Comparison of ENCODE assay signal across 10 cellular contexts in genomic region chr15:71329509-71330260, GRCh38.
DNase-seq lines count a peak whose midpoint lies in the region; ATAC-seq, FAIRE-seq and TF ChIP-seq lines count a peak whose summit lies in the region.
"Had no signal": no experiment of that assay in that cellular context is flagged by ENCODE, and none has a peak within 500 bp of the region (broad histone marks: within the 10 kb centered on the region; RNA-seq: fewer than 3 reads in every experiment).

No MANE protein-coding gene starts in this region.

- H3K27ac ChIP-seq in liver (ENCODE audit: low read depth in 1 of 2, low read length in 2 of 2), result peak overlapping the region; percentile 88 to 95
- H3K27ac ChIP-seq in HepG2 (ENCODE audit: extremely low read length, insufficient read depth, low read length), result no peak overlapping the region
- peak overlapping the region; percentile 70 for H3K27ac ChIP-seq in muscle layer of duodenum (ENCODE audit: low read length)

- H3K9me3 Mint-ChIP-seq in glutamatergic neuron (ENCODE audit: unreplicated experiment), result no peaks in the 10 kb centered on the region

- in situ Hi-C loops in HepG2 (cut with HindIII; ENCODE audit: extremely low pct_ligation_motif_present, low pct_unique_long_range_greater_than_20kb), result no loop called here

- H3K4me3 ChIP-seq in liver (ENCODE audit: low read depth in 1 of 3, low read length in 3 of 3) (no peak overlapping the region), HepG2 (replicated peaks in 1 of 3; ENCODE audit: insufficient read depth in 1 of 3, low read depth in 2 of 3, low read length in 3 of 3) (no peak overlapping the region), fibroblast of mammary gland (ENCODE audit: control insufficient read depth, low read depth, low read length) (no peak overlapping the region), muscle layer of duodenum (ENCODE audit: low read depth in 1 of 2, low read length in 2 of 2) (no peak overlapping the region)

- H3K27ac Mint-ChIP-seq in glutamatergic neuron (ENCODE audit: unreplicated experiment), result no peak overlapping the region
- H3K27ac Mint-ChIP-seq: activated naive CD8-positive, alpha-beta T cell had no signal

- H3K9me3 ChIP-seq in liver (ENCODE audit: control insufficient read depth in 4 of 4, low read length in 3 of 4), result no peaks in the 10 kb centered on the region
- H3K9me3 ChIP-seq in HepG2 (ENCODE audit: low read length), result no peaks in the 10 kb centered on the region
- H3K9me3 ChIP-seq in muscle layer of duodenum (ENCODE audit: control insufficient read depth in 1 of 2, low read length in 2 of 2), result no peaks in the 10 kb centered on the region

- no peaks in the 10 kb centered on the region for H4K20me1 ChIP-seq in HepG2 (ENCODE audit: insufficient read depth, low read length)

- H3K36me3 ChIP-seq in liver (ENCODE audit: control insufficient read depth in 4 of 4, insufficient read depth in 3 of 4, low read depth in 1 of 4, low read length in 3 of 4) (peaks cover 0 to 2% (median 0%) of the 10 kb centered on the region in 4 donors), HepG2 (replicated peaks in 1 of 2; ENCODE audit: control insufficient read depth in 1 of 2, insufficient read depth in 2 of 2, low read length in 2 of 2) (no peaks in the 10 kb centered on the region), muscle layer of duodenum (ENCODE audit: control insufficient read depth in 1 of 2, insufficient read depth in 2 of 2, low read length in 2 of 2) (no peaks in the 10 kb centered on the region)

- H3K9ac ChIP-seq in liver (ENCODE audit: low read depth in 1 of 2, low read length in 2 of 2) (no peak overlapping the region), HepG2 (ENCODE audit: insufficient read depth, low read depth, low read length) (no peak overlapping the region)

- no peak for TF ChIP-seq POLR2A in HepG2 (IDR thresholded peaks at IDR 0.05; ENCODE audit: insufficient read depth in 1 of 2, low read depth in 2 of 2, low read length in 2 of 2)

- TF ChIP-seq CTCF in liver (IDR thresholded peaks at IDR 0.05; ENCODE audit: low read depth, low read length, missing input control) (no peak), HepG2 (CRISPR knock-in tag; IDR thresholded peaks at IDR 0.05) (no peak), fibroblast of mammary gland (conservative IDR thresholded peaks at IDR 0.05; ENCODE audit: control insufficient read depth, insufficient read depth, low read depth, low read length) (no peak), glutamatergic neuron (IDR thresholded peaks at IDR 0.05; ENCODE audit: partially characterized antibody, unreplicated experiment) (no peak)

- no peak for DNase-seq in HepG2 (ENCODE audit: low spot score)
- DNase-seq in fibroblast of mammary gland (ENCODE audit: low read depth), result peak; percentile 73
- DNase-seq in glutamatergic neuron, result no peak
- DNase-seq in NCI-H82 (lab: John Stamatoyannopoulos, UW), result no peak
- DNase-seq in NCI-H187 (lab: John Stamatoyannopoulos, UW), result no peak
- DNase-seq in nucleus accumbens (lab: John Stamatoyannopoulos, UW), result no peak
- DNase-seq: stimulated activated naive CD8-positive, alpha-beta T cell treated with anti-CD3 and anti-CD28 coated beads, Interleukin-15, Interleukin-2, amounts not matched to agents 100 U/mL and 50 U/mL, for 24 hours had no signal

- intact Hi-C loops in HepG2 (cut with micrococcal nuclease; ENCODE audit: unreplicated experiment), result no loop called here

- BruUV-seq in HepG2 (replicated peaks; lab: Mats Ljungman, UMichigan), result no TSS peak

- peaks cover 6% of the 10 kb centered on the region for H3K4me1 Mint-ChIP-seq in glutamatergic neuron (ENCODE audit: low read depth, unreplicated experiment)

- H3K27me3 ChIP-seq in liver (ENCODE audit: control insufficient read depth in 4 of 4, insufficient read depth in 4 of 4, low read length in 3 of 4) (no peaks in the 10 kb centered on the region), HepG2 (ENCODE audit: control insufficient read depth in 1 of 2, insufficient read depth in 2 of 2, low read length in 2 of 2) (no peaks in the 10 kb centered on the region), muscle layer of duodenum (ENCODE audit: low read depth, low read length) (no peaks in the 10 kb centered on the region)

- POLR2A ChIA-PET in HepG2 (lab: Yijun Ruan, JAX), result no interaction called here

- TF ChIP-seq RAD21 in liver (IDR thresholded peaks at IDR 0.05) (no peak), HepG2 (CRISPR knock-in tag; IDR thresholded peaks at IDR 0.05) (no peak)

- no peak overlapping the region for H3K4me3 Mint-ChIP-seq in glutamatergic neuron (ENCODE audit: unreplicated experiment)
- H3K4me3 Mint-ChIP-seq: activated naive CD8-positive, alpha-beta T cell had no signal

- H3K4me2 ChIP-seq in HepG2 (ENCODE audit: low read depth, low read length), result no peak overlapping the region

- H3K4me1 ChIP-seq in liver (ENCODE audit: control insufficient read depth in 4 of 4, insufficient read depth in 4 of 4, low read length in 3 of 4), result peaks cover 0 to 35% (median 24%) of the 10 kb centered on the region in 4 donors
- H3K4me1 ChIP-seq in HepG2 (ENCODE audit: insufficient read depth, low read length), result peaks cover 10% of the 10 kb centered on the region
- H3K4me1 ChIP-seq in muscle layer of duodenum (ENCODE audit: control insufficient read depth in 1 of 2, insufficient read depth in 2 of 2, low read length in 2 of 2), result peaks cover 0 to 17% of the 10 kb centered on the region in 2 donors

- no peak overlapping the region for H2AFZ ChIP-seq in HepG2 (ENCODE audit: low read length)

- H3K36me3 Mint-ChIP-seq in glutamatergic neuron (ENCODE audit: unreplicated experiment), result no peaks in the 10 kb centered on the region
- H3K36me3 Mint-ChIP-seq: activated naive CD8-positive, alpha-beta T cell had no signal

- ATAC-seq in HepG2, result no peak
- ATAC-seq: stimulated activated naive CD8-positive, alpha-beta T cell treated with anti-CD3 and anti-CD28 coated beads, Interleukin-15, Interleukin-2, amounts not matched to agents 100 U/mL and 50 U/mL, for 24 hours had no signal

- H3K79me2 ChIP-seq in HepG2 (ENCODE audit: insufficient read depth, low read length), result no peaks in the 10 kb centered on the region

- CTCF ChIA-PET in HepG2 (lab: Yijun Ruan, JAX; ENCODE audit: low intra/inter-chr PET ratio, low total read pairs), result no interaction called here

- FAIRE-seq in HepG2 (lab: Jason Lieb, UNC), result no peak

- TF ChIP-seq EP300 in HepG2 (IDR thresholded peaks at IDR 0.05; ENCODE audit: low read depth in 2 of 2, low read length in 2 of 2) (no peak), HepG2 (CRISPR knock-in tag; IDR thresholded peaks at IDR 0.05; ENCODE audit: borderline replicate concordance) (no peak)

- WGBS in liver, result 64% methylated on average over 14 of the region's 14 CpGs
- WGBS in HepG2 (ENCODE audit: low lambda C conversion rate), result 34% methylated on average over 14 of the region's 14 CpGs

- no peaks in the 10 kb centered on the region for H3K27me3 Mint-ChIP-seq in glutamatergic neuron (ENCODE audit: unreplicated experiment)
- H3K27me3 Mint-ChIP-seq: activated naive CD8-positive, alpha-beta T cell had no signal

TF ChIP-seq in liver, 16 proteins besides CTCF, POLR2A, EP300 and RAD21:
- no peak for TF ChIP-seq SP1 (IDR thresholded peaks at IDR 0.05)

TF ChIP-seq in HepG2, 621 proteins besides CTCF, POLR2A, EP300 and RAD21:
- TF ChIP-seq BRCA1 (CRISPR knock-in tag; IDR thresholded peaks at IDR 0.05) (no peak), ZNF790 (CRISPR knock-in tag; IDR thresholded peaks at IDR 0.05; ENCODE audit: borderline replicate concordance) (no peak)
